Comparison of ENCODE assay signal across 16 cellular contexts in genomic region chr2:111653913-111654312, GRCh38.
DNase-seq lines count a peak whose midpoint lies in the region; ATAC-seq and TF ChIP-seq lines count a peak whose summit lies in the region.
"Had no signal": no experiment of that assay in that cellular context is flagged by ENCODE, and none has a peak within 500 bp of the region (broad histone marks: within the 10 kb centered on the region; RNA-seq: fewer than 3 reads in every experiment).

No MANE protein-coding gene starts in this region.

- H3K27me3 ChIP-seq in GM23338 (ENCODE audit: insufficient read depth) = no peaks in the 10 kb centered on the region
- peaks cover 15% of the 10 kb centered on the region for H3K27me3 ChIP-seq in IMR-90 (ENCODE audit: control insufficient read depth, insufficient read depth, low read length)

- no CpG with 5 or more reads among the region's 4 CpGs for WGBS in IMR-90 (ENCODE audit: extremely low coverage in 2 of 2, insufficient read length in 1 of 2), 2 experiments

- no peak overlapping the region for H3K9ac ChIP-seq in IMR-90 (ENCODE audit: low read depth, low read length)
- H3K9ac ChIP-seq: GM23248 had no signal

- H3K4me3 Mint-ChIP-seq in GM23338 = no peak overlapping the region
- H3K4me3 Mint-ChIP-seq: CD4-positive, alpha-beta memory T cell; HFFc6 had no signal

- no peak for TF ChIP-seq POLR2A in IMR-90 (IDR thresholded peaks at IDR 0.05; ENCODE audit: low read depth, low read length)

- H3K14ac ChIP-seq in IMR-90 (replicated peaks; ENCODE audit: low read depth, low read length) = no peak overlapping the region

- H3K27ac ChIP-seq in GM23338 (ENCODE audit: low read depth) (no peak overlapping the region), IMR-90 (ENCODE audit: insufficient read depth, low read length) (no peak overlapping the region)
- H3K27ac ChIP-seq: GM23248 had no signal

- CTCF ChIA-PET in IMR-90 (lab: Yijun Ruan, JAX) = no interaction called here

- no peak overlapping the region for H2AK5ac ChIP-seq in IMR-90 (ENCODE audit: low read depth, low read length)

- no peak overlapping the region for H3K4me2 ChIP-seq in GM23338
- H3K4me2 ChIP-seq in IMR-90 (ENCODE audit: low read depth, low read length) = no peak overlapping the region

- H2BK20ac ChIP-seq in IMR-90 (ENCODE audit: low read depth, low read length) = no peak overlapping the region

- no peak overlapping the region for H4K5ac ChIP-seq in IMR-90 (ENCODE audit: low read depth, low read length)

- H3K9me3 Mint-ChIP-seq in GM23338 = no peaks in the 10 kb centered on the region
- H3K9me3 Mint-ChIP-seq: CD4-positive, alpha-beta memory T cell; HFFc6 had no signal

- TF ChIP-seq RAD21 in IMR-90 (IDR thresholded peaks at IDR 0.05; ENCODE audit: low read length) = no peak

- H3K9me1 ChIP-seq in IMR-90 (ENCODE audit: insufficient read depth, low read length) = peaks cover 5% of the 10 kb centered on the region

- H3K4me3 ChIP-seq in GM23338 (no peak overlapping the region), IMR-90 (ENCODE audit: insufficient read depth, low read depth, low read length) (no peak overlapping the region)
- H3K4me3 ChIP-seq: GM23248, HAP-1 had no signal

- H2AFZ ChIP-seq in GM23338 (no peak overlapping the region), IMR-90 (replicated peaks; ENCODE audit: low read length, poor library complexity) (peak overlapping the region; percentile 24)
- H2AFZ ChIP-seq: GM23248 had no signal

- no peak overlapping the region for H3K18ac ChIP-seq in IMR-90 (ENCODE audit: low read depth, low read length)

- H4K20me1 ChIP-seq in GM23338 (replicated peaks; ENCODE audit: insufficient read depth) (no peaks in the 10 kb centered on the region), IMR-90 (ENCODE audit: insufficient read depth, low read length) (no peaks in the 10 kb centered on the region)

- H4K8ac ChIP-seq in IMR-90 (ENCODE audit: low read depth in 2 of 2, low read length in 2 of 2) = no peak overlapping the region

- H3K27ac Mint-ChIP-seq in GM23338 = no peak overlapping the region
- H3K27ac Mint-ChIP-seq: CD4-positive, alpha-beta memory T cell; HFFc6 had no signal

- H3K4ac ChIP-seq in IMR-90 (ENCODE audit: low read depth, low read length) = no peak overlapping the region

- DNase-seq in GM23338 (ENCODE audit: low spot score) (peak; percentile 24), IMR-90 (no peak), mesenteric fat pad (ENCODE audit: low spot score) (peak; percentile 47), epidermal melanocyte (ENCODE audit: insufficient read length, low spot score) (no peak)
- DNase-seq: C1 segment of cervical spinal cord; Calu3; CD4-positive, alpha-beta memory T cell; COR-L47; DMS53; DMS79 treated with DMSO at 0.1 percent for 48 hours; GF-D8; GM23248; HFFc6 had no signal

- in situ Hi-C loops in IMR-90 (cut with MboI; ENCODE audit: low sequenced_read_pairs) = loop anchor here (25.0 kb wide), 1 partner anchor 167 kb away; no protein-coding TSS in a partner anchor

- H3K36me3 ChIP-seq in GM23338 (ENCODE audit: insufficient read depth) (no peaks in the 10 kb centered on the region), IMR-90 (ENCODE audit: control insufficient read depth, insufficient read depth, low read length) (no peaks in the 10 kb centered on the region)
- H3K36me3 ChIP-seq: HAP-1 had no signal

- BruUV-seq in IMR-90 (replicated peaks; lab: Mats Ljungman, UMichigan) = no TSS peak

- dilution Hi-C loops in IMR-90 (cut with HindIII; ENCODE audit: low sequenced_read_pairs, unreplicated experiment) = no loop called here

- no peaks in the 10 kb centered on the region for H3K4me1 ChIP-seq in GM23338 (ENCODE audit: insufficient read depth)
- peaks cover under 1% of the 10 kb centered on the region; the same call in 1 of the 2 replicates for H3K4me1 ChIP-seq in IMR-90 (ENCODE audit: control insufficient read depth, insufficient read depth, low read length)
- H3K4me1 ChIP-seq: HAP-1 had no signal

- H3F3A ChIP-seq in GM23338 (replicated peaks; ENCODE audit: low read depth) = no peaks in the 10 kb centered on the region

- H3K79me1 ChIP-seq in IMR-90 (ENCODE audit: low read depth in 1 of 2, low read length in 2 of 2) = 0 out of 4 replicates have a peak, but pooled peaks cover 0 to 1% of the 10 kb centered on the region in 2 experiments

- POLR2A ChIA-PET in IMR-90 (lab: Charles Lee; ENCODE audit: unreplicated experiment) = no interaction called here

- peaks cover 2% of the 10 kb centered on the region for H3K27me3 Mint-ChIP-seq in GM23338 (ENCODE audit: insufficient read depth, low read depth, poor library complexity)
- H3K27me3 Mint-ChIP-seq: CD4-positive, alpha-beta memory T cell had no signal

- no peak overlapping the region for H4K91ac ChIP-seq in IMR-90 (ENCODE audit: insufficient read depth, low read depth, low read length)

- H2AK9ac ChIP-seq in IMR-90 (replicated peaks; ENCODE audit: low read depth, low read length, poor library complexity) = no peak overlapping the region

- no peaks in the 10 kb centered on the region for H3K9me3 ChIP-seq in IMR-90 (ENCODE audit: control insufficient read depth, insufficient read depth, low read length)
- H3K9me3 ChIP-seq: HAP-1 had no signal

- no peak overlapping the region for H2BK5ac ChIP-seq in IMR-90 (ENCODE audit: low read depth, low read length, poor library complexity, severe bottlenecking)

- no peak overlapping the region for H2BK120ac ChIP-seq in IMR-90 (ENCODE audit: low read depth, low read length)

- no peaks in the 10 kb centered on the region for H3K79me2 ChIP-seq in GM23338 (replicated peaks; ENCODE audit: insufficient read depth)

- H3K36me3 Mint-ChIP-seq in GM23338 (ENCODE audit: low read depth) = no peaks in the 10 kb centered on the region
- H3K36me3 Mint-ChIP-seq: CD4-positive, alpha-beta memory T cell had no signal

- ATAC-seq in GM23338 = peak; percentile 56
- ATAC-seq in IMR-90 (ENCODE audit: low read depth) = no peak
- no peak for ATAC-seq in GM21360 (IDR thresholded peaks at IDR 0.05; ENCODE audit: unreplicated experiment)
- no peak for ATAC-seq in HG03439 (IDR thresholded peaks at IDR 0.05; ENCODE audit: unreplicated experiment)

- intact Hi-C loops in IMR-90 (cut with micrococcal nuclease) = no loop called here

- peaks cover under 1% of the 10 kb centered on the region; the same call in 2 of the 3 replicates for H3K4me1 Mint-ChIP-seq in GM23338
- H3K4me1 Mint-ChIP-seq: CD4-positive, alpha-beta memory T cell had no signal

- no peak overlapping the region for H3K56ac ChIP-seq in IMR-90 (ENCODE audit: extremely low read depth, insufficient read depth, low read length)

- H2BK15ac ChIP-seq in IMR-90 (ENCODE audit: low read depth, low read length) = no peak overlapping the region; the same call in 2 of the 3 replicates

- H3K9me2 ChIP-seq in GM23338 (ENCODE audit: insufficient read depth) = no peaks in the 10 kb centered on the region

- H3K23ac ChIP-seq in IMR-90 (ENCODE audit: low read depth, low read length) = no peak overlapping the region

- TF ChIP-seq CTCF in GM23338 (conservative IDR thresholded peaks at IDR 0.05; ENCODE audit: low read depth in 2 of 2) = no peak
- no peak for TF ChIP-seq CTCF in IMR-90 (conservative IDR thresholded peaks at IDR 0.05; ENCODE audit: low read depth, low read length)

TF ChIP-seq in GM23338, 12 proteins besides CTCF, POLR2A, EP300 and RAD21:
- no peak for TF ChIP-seq JUNB (IDR thresholded peaks at IDR 0.05; ENCODE audit: unreplicated experiment)
- TF ChIP-seq POLR2AphosphoS5 (IDR thresholded peaks at IDR 0.05; ENCODE audit: low read depth) = no peak
- no peak for TF ChIP-seq ETS1 (IDR thresholded peaks at IDR 0.05)
- no peak for TF ChIP-seq EZH2 (IDR thresholded peaks at IDR 0.05; ENCODE audit: low read depth, unreplicated experiment)
- TF ChIP-seq EZH2phosphoT487 (IDR thresholded peaks at IDR 0.05; ENCODE audit: unreplicated experiment) = no peak
- no peak for TF ChIP-seq STAT1 (IDR thresholded peaks at IDR 0.05; ENCODE audit: unreplicated experiment)
- no peak for TF ChIP-seq NANOG (IDR thresholded peaks at IDR 0.05; ENCODE audit: borderline replicate concordance)
- TF ChIP-seq ZNF114 (CRISPR knock-in tag; IDR thresholded peaks at IDR 0.05) = no peak
- no peak for TF ChIP-seq CREB1 (CRISPR knock-in tag; IDR thresholded peaks at IDR 0.05; ENCODE audit: low read depth)

TF ChIP-seq in IMR-90, 13 proteins besides CTCF, POLR2A, EP300 and RAD21:
- TF ChIP-seq ELK1 (IDR thresholded peaks at IDR 0.05; ENCODE audit: borderline replicate concordance, low read depth, low read length) (no peak), CHD1 (IDR thresholded peaks at IDR 0.05; ENCODE audit: low read depth, low read length) (no peak), MAFK (IDR thresholded peaks at IDR 0.05; ENCODE audit: low read depth, low read length) (no peak), FOS (IDR thresholded peaks at IDR 0.05; ENCODE audit: low read depth, low read length) (no peak)

Comparison
In these comparisons a context has a peak if more than half of its experiments do, and no peak if none do; other contexts are left out.
1. DNase-seq: peak in GM23338 (single experiment) and mesenteric fat pad (single experiment); none in IMR-90 (single experiment) and epidermal melanocyte (single experiment).